Comparison of ENCODE assay signal across 8 cellular contexts in genomic region chr1:164707868-164708331, GRCh38.
A peak's percentile ranks its signal among the peaks of the same experiment; 100 is the strongest.
DNase-seq lines count a peak whose midpoint lies in the region; ATAC-seq and TF ChIP-seq lines count a peak whose summit lies in the region.
"Had no signal": no experiment of that assay in that cellular context is flagged by ENCODE, and none has a peak within 500 bp of the region (broad histone marks: within the 10 kb centered on the region; RNA-seq: fewer than 3 reads in every experiment).

No MANE protein-coding gene starts in this region.

- TF ChIP-seq CTCF in coronary artery (IDR thresholded peaks at IDR 0.05) (no peak), uterus (IDR thresholded peaks at IDR 0.05) (no peak)

- H3K4me1 ChIP-seq in mesodermal cell (ENCODE audit: control insufficient read depth, insufficient read depth, low read length, poor library complexity, severe bottlenecking) (peaks cover 20% of the 10 kb centered on the region), uterus (peaks cover 12 to 20% of the 10 kb centered on the region in 2 donors)

- no peaks in the 10 kb centered on the region for H3K36me3 Mint-ChIP-seq in T-helper 2 cell treated with Interferon-gamma antibody and Interleukin-4, amounts not matched to agents 5 μg/mL and 100 μg/mL, for 36 hours (ENCODE audit: low read depth)

- H3K27ac ChIP-seq in coronary artery = peak overlapping the region; percentile 10 to 20
- peak overlapping the region; percentile 16 for H3K27ac ChIP-seq in mesodermal cell (ENCODE audit: low read depth, low read length, severe bottlenecking)
- H3K27ac ChIP-seq in uterus = peak overlapping the region; percentile 85 to 92

- no peaks in the 10 kb centered on the region for H3K9me3 ChIP-seq in mesodermal cell (ENCODE audit: control insufficient read depth, low read length)
- H3K9me3 ChIP-seq in uterus = no peaks in the 10 kb centered on the region

- no peak overlapping the region for H3K4me3 ChIP-seq in coronary artery
- H3K4me3 ChIP-seq in mesodermal cell (ENCODE audit: extremely low read depth, insufficient read depth, low read length, poor library complexity, severe bottlenecking) = no peak overlapping the region
- no peak overlapping the region for H3K4me3 ChIP-seq in uterus

- intact Hi-C loops in uterus (cut with DNase I; ENCODE audit: low total_unique reads) = no loop called here

- no peak for TF ChIP-seq POLR2A in uterus (IDR thresholded peaks at IDR 0.05)

- no peaks in the 10 kb centered on the region for H3K9me3 Mint-ChIP-seq in T-helper 2 cell treated with Interferon-gamma antibody and Interleukin-4, amounts not matched to agents 5 μg/mL and 100 μg/mL, for 36 hours

- H3K27me3 Mint-ChIP-seq in T-helper 2 cell treated with Interferon-gamma antibody and Interleukin-4, amounts not matched to agents 5 μg/mL and 100 μg/mL, for 36 hours (ENCODE audit: low read depth) = no peaks in the 10 kb centered on the region

- no peak overlapping the region for H3K4me3 Mint-ChIP-seq in T-helper 2 cell treated with Interferon-gamma antibody and Interleukin-4, amounts not matched to agents 5 μg/mL and 100 μg/mL, for 36 hours

- H3K27me3 ChIP-seq in uterus = no peaks in the 10 kb centered on the region

- H3K36me3 ChIP-seq in mesodermal cell (ENCODE audit: control insufficient read depth, insufficient read depth, low read length) (no peaks in the 10 kb centered on the region), uterus (no peaks in the 10 kb centered on the region)

- no peaks in the 10 kb centered on the region for H3K4me1 Mint-ChIP-seq in T-helper 2 cell treated with Interferon-gamma antibody and Interleukin-4, amounts not matched to agents 5 μg/mL and 100 μg/mL, for 36 hours (ENCODE audit: low read depth)

- DNase-seq in NCI-H226 (peak; percentile 67), coronary artery (ENCODE audit: low spot score) (no peak), uterus (peak; percentile 47)
- DNase-seq in T-helper 2 cell treated with Interferon-gamma antibody and Interleukin-4, amounts not matched to agents 5 μg/mL and 100 μg/mL, for 36 hours (ENCODE audit: low spot score) = no peak
- DNase-seq: hippocampal formation had no signal

- 85 to 91% methylated on average over 6 to 8 of the region's 8 CpGs for WGBS in mesodermal cell (ENCODE audit: insufficient coverage in 2 of 2), 2 experiments

- no peak overlapping the region for H3K27ac Mint-ChIP-seq in T-helper 2 cell treated with Interferon-gamma antibody and Interleukin-4, amounts not matched to agents 5 μg/mL and 100 μg/mL, for 36 hours

- ATAC-seq in GM18907 (IDR thresholded peaks at IDR 0.05; ENCODE audit: unreplicated experiment) = no peak
- ATAC-seq in GM18511 (IDR thresholded peaks at IDR 0.05; ENCODE audit: unreplicated experiment) = no peak

Comparison
In these comparisons a context has a peak if more than half of its experiments do, and no peak if none do; other contexts are left out.
1. DNase-seq: peak in NCI-H226 (single experiment) and uterus (2 of 2); none in coronary artery (single experiment) and T-helper 2 cell treated with Interferon-gamma antibody and Interleukin-4, amounts not matched to agents 5 μg/mL and 100 μg/mL, for 36 hours (single experiment).
2. H3K27ac ChIP-seq: peak in every context shown above with its lines; median percentile 88 in uterus; 16 in mesodermal cell; 15 in coronary artery.